ENCODE assay signal across 12 cellular contexts in the genomic region with DNA sequence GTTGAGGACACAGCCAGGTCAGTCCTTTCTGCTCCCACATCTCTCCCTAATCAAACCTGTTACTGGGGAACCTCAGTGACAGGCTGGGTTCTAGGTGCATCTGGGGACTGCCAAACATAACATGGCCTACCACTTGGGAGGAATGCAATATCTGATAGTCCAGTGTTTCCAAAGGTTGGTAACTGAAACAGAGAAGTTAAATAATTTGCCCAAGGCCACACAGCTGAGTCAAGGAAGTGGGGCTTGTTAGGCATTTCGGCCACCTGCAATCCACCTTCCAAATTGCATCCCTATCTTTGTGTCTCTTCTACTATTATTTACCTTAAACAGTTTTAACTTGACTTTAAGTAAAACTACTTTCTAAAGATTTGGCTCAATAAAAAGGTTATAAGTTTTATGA.
"Had no signal": no experiment of that assay in that cellular context is flagged by ENCODE, and none has a peak within 500 bp of the region (broad histone marks: within the 10 kb centered on the region; RNA-seq: fewer than 3 reads in every experiment).

No MANE protein-coding gene starts in this region.

- H3K36me3 ChIP-seq: lower lobe of right lung had no signal

- H3K9me3 Mint-ChIP-seq: activated CD4-positive, alpha-beta T cell treated with anti-CD3 and anti-CD28 coated beads, Interleukin-2, amount 10 ng/mL, durations not matched to agents 7 days and 5 days; activated T-cell treated with anti-CD3 and anti-CD28 coated beads, Interleukin-2, amount 50 U/mL, for 72 hours; stimulated activated effector memory CD8-positive, alpha-beta T cell treated with anti-CD3 and anti-CD28 coated beads, Interleukin-12 subunit alpha, Interleukin-12 subunit beta, amount 100 ng/mL, for 72 hours had no signal

- H3K4me1 Mint-ChIP-seq: stimulated activated effector memory CD8-positive, alpha-beta T cell treated with anti-CD3 and anti-CD28 coated beads, Interleukin-12 subunit alpha, Interleukin-12 subunit beta, amount 100 ng/mL, for 72 hours had no signal

- H3K4me3 ChIP-seq: lower lobe of right lung had no signal

- H3K27ac ChIP-seq: lower lobe of right lung had no signal

- H3K36me3 Mint-ChIP-seq: stimulated activated effector memory CD8-positive, alpha-beta T cell treated with anti-CD3 and anti-CD28 coated beads, Interleukin-12 subunit alpha, Interleukin-12 subunit beta, amount 100 ng/mL, for 72 hours had no signal

- H3K4me3 Mint-ChIP-seq: activated CD4-positive, alpha-beta T cell treated with anti-CD3 and anti-CD28 coated beads, Interleukin-2, amount 10 ng/mL, durations not matched to agents 7 days and 5 days; stimulated activated effector memory CD8-positive, alpha-beta T cell treated with anti-CD3 and anti-CD28 coated beads, Interleukin-12 subunit alpha, Interleukin-12 subunit beta, amount 100 ng/mL, for 72 hours had no signal

- ATAC-seq: activated T-cell treated with anti-CD3 and anti-CD28 coated beads, Interleukin-2, amount 50 U/mL, for 72 hours; sciatic nerve; stimulated activated effector memory CD8-positive, alpha-beta T cell treated with anti-CD3 and anti-CD28 coated beads, Interleukin-12 subunit alpha, Interleukin-12 subunit beta, amount 100 ng/mL, for 72 hours had no signal

- H3K4me1 ChIP-seq: lower lobe of right lung had no signal

- H3K9me3 ChIP-seq: lower lobe of right lung had no signal

- H3K27ac Mint-ChIP-seq: activated T-cell treated with anti-CD3 and anti-CD28 coated beads, Interleukin-2, amount 50 U/mL, for 72 hours; stimulated activated effector memory CD8-positive, alpha-beta T cell treated with anti-CD3 and anti-CD28 coated beads, Interleukin-12 subunit alpha, Interleukin-12 subunit beta, amount 100 ng/mL, for 72 hours had no signal

- DNase-seq: activated CD4-positive, alpha-beta T cell treated with anti-CD3 and anti-CD28 coated beads, Interleukin-2, amount 10 ng/mL, durations not matched to agents 7 days and 5 days; activated CD8-positive, alpha-beta memory T cell treated with anti-CD3 and anti-CD28 coated beads, Interleukin-2, amount 50 U/mL, for 48 hours; activated gamma-delta T cell; activated T-cell treated with anti-CD3 and anti-CD28 coated beads, Interleukin-2, amount 50 U/mL, for 72 hours; effector CD4-positive, alpha-beta T cell; foreskin melanocyte; lower lobe of right lung; naive thymus-derived CD4-positive, alpha-beta T cell; stimulated activated CD4-positive, alpha-beta T cell treated with anti-CD3 and anti-CD28 coated beads, Interleukin-12 subunit alpha, Interleukin-12 subunit beta, amount 100 ng/mL, for 4 hours; T-helper 2 cell had no signal

- H3K27me3 Mint-ChIP-seq: activated CD4-positive, alpha-beta T cell treated with anti-CD3 and anti-CD28 coated beads, Interleukin-2, amount 10 ng/mL, durations not matched to agents 7 days and 5 days had no signal
